In genomic region chr3:94099311-94099710, GRCh38 we compare ENCODE assay signal across 20 cellular contexts.
"Had no signal": no experiment of that assay in that cellular context is flagged by ENCODE, and none has a peak within 500 bp of the region (broad histone marks: within the 10 kb centered on the region; RNA-seq: fewer than 3 reads in every experiment).

No MANE protein-coding gene starts in this region.

- H3K4me3 Mint-ChIP-seq: naive thymus-derived CD8-positive, alpha-beta T cell; type B pancreatic cell had no signal

- H3K27ac Mint-ChIP-seq: type B pancreatic cell had no signal

- H3K36me3 ChIP-seq: ovary had no signal

- H3K4me3 ChIP-seq: esophagus muscularis mucosa, gastroesophageal sphincter, mucosa of descending colon, ovary, right atrium auricular region, sigmoid colon, thyroid gland had no signal

- H3K27me3 ChIP-seq: esophagus muscularis mucosa, gastroesophageal sphincter, ovary, right atrium auricular region, sigmoid colon, thyroid gland had no signal

- H3K9me3 ChIP-seq: esophagus muscularis mucosa, gastroesophageal sphincter, mucosa of descending colon, ovary, right atrium auricular region, sigmoid colon, thyroid gland had no signal

- DNase-seq: cortex of kidney; effector memory CD4-positive, alpha-beta T cell; glutamatergic neuron; islet precursor cell; mammary epithelial cell; mucosa of descending colon; naive thymus-derived CD8-positive, alpha-beta T cell; nucleus accumbens; ovary; sigmoid colon; small intestine; stimulated activated CD4-positive, alpha-beta T cell treated with anti-CD3 and anti-CD28 coated beads, Interleukin-12 subunit alpha, Interleukin-12 subunit beta, amount 100 ng/mL, for 4 hours; stimulated activated naive CD4-positive, alpha-beta T cell treated with Interleukin-2 at 50 U/mL for 16 hours; thyroid gland had no signal

- H3K27me3 Mint-ChIP-seq: naive thymus-derived CD8-positive, alpha-beta T cell; type B pancreatic cell had no signal

- H3K9me3 Mint-ChIP-seq: naive thymus-derived CD8-positive, alpha-beta T cell; type B pancreatic cell had no signal

- H3K4me1 ChIP-seq: esophagus muscularis mucosa, gastroesophageal sphincter, right atrium auricular region, sigmoid colon, thyroid gland had no signal

- H3K27ac ChIP-seq: epithelial cell of prostate, esophagus muscularis mucosa, gastroesophageal sphincter, ovary, right atrium auricular region, sigmoid colon, thyroid gland had no signal

- ATAC-seq: gastroesophageal sphincter; left lobe of liver; mucosa of descending colon; naive thymus-derived CD8-positive, alpha-beta T cell had no signal
